1 cellular context compared by ENCODE assay signal in the genomic region with DNA sequence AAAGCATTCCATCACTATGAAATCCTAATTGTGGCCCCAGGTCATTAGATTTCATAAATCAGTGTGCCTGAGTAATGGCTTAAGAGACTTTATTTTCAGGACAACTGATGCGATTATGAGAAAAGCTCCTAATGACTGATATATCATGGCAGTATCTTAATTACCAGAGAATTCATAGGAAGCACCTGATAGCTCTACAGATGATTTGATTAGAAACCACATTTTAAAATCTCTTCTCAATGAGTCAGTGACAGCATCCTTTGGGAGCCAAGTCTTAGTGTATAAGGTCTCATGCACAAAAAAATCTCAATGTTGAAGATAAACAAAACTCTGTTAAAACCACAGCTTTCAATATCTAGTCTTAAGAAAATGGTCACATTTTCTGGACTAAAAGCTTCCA.
TF ChIP-seq lines count a peak whose summit lies in the region.

No MANE protein-coding gene starts in this region.

TF ChIP-seq in SK-N-SH, 30 proteins besides CTCF, POLR2A, EP300 and RAD21 (continued from another document):
- TF ChIP-seq SMC3 (IDR thresholded peaks at IDR 0.05; ENCODE audit: low read depth, low read length) (no peak), RFX5 (IDR thresholded peaks at IDR 0.05; ENCODE audit: low read length) (no peak), RCOR1 (IDR thresholded peaks at IDR 0.05; ENCODE audit: low read length) (0 out of 2 replicates have a peak, but pooled peaks have one; percentile 24), FOXJ3 (CRISPR knock-in tag; IDR thresholded peaks at IDR 0.05) (no peak), TCF12 (IDR thresholded peaks at IDR 0.05) (0 out of 2 replicates have a peak, but pooled peaks have one; percentile 20)
